15 cellular contexts compared by ENCODE assay signal in the genomic region with DNA sequence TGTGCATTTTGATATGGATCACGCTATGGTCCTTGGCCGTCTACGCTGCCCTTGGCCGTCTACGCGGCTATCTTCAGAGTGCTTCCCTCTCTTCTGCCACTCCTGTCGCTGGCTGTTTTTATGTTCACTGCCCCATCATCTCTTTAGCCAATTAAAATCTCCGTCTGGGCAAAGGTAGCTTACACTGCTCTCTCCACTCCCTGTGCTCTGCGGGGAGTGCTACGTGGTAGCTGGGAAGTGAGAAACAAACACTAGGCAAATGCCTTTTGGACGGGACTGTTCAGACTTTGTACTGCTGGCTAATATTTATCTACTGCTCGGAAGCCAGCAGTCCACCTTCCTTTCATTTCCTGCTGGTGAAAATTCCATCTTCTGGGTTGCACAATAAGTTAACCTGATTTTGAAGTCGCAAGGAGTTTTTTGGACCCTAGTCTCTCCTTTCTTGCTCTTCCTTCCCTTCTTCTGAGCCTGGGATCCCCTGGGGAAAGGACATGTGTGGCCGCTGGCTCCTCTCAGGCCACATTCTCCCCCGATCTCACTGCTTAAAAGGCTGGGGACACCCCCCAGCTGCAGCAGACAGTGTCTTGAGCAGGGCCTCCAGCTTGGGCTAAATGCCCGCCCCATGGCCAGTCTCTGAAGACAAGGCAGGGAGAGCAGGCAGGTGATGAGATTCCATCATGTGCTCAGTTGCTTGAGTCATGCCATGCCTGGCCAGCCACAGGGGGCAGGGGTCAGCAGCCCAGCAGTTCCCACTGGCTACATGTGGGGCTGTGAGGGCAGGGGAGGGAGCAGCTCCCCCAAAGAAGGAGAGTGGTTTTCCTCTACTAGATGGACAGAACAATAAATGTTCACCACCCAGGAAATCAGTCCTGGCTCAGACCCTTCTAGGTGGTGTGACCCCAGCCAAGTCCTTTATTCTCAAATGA. TPM values are rescaled to one million over a fixed set of nuclear protein-coding genes. Genes with fewer than 3 reads are reported as not detected.
A peak's percentile ranks its signal among the peaks of the same experiment; 100 is the strongest.
DNase-seq lines count a peak whose midpoint lies in the region; ATAC-seq, FAIRE-seq and TF ChIP-seq lines count a peak whose summit lies in the region.
"Had no signal": no experiment of that assay in that cellular context is flagged by ENCODE, and none has a peak within 500 bp of the region (broad histone marks: within the 10 kb centered on the region; RNA-seq: fewer than 3 reads in every experiment).

No MANE protein-coding gene starts in this region.

- no peaks in the 10 kb centered on the region for H3K36me3 ChIP-seq in small intestine (ENCODE audit: control insufficient read depth in 2 of 2, insufficient read depth in 2 of 2, low read length in 2 of 2)
- H3K36me3 ChIP-seq: adrenal gland had no signal

- no peaks in the 10 kb centered on the region for H3K27me3 ChIP-seq in small intestine (ENCODE audit: control insufficient read depth in 2 of 2, insufficient read depth in 2 of 2, low read length in 2 of 2)
- H3K27me3 ChIP-seq: adrenal gland had no signal

- DNase-seq in HK-2 (ENCODE audit: unreplicated experiment) (peak; percentile 79), astrocyte of the spinal cord (ENCODE audit: low read depth, low spot score) (peak; percentile 10), left colon (peak; percentile 62 to 85), small intestine (peak; percentile 99), NCI-H2107 treated with DMSO at 0.1 percent for 48 hours (lab: John Stamatoyannopoulos, UW; ENCODE audit: unreplicated experiment) (no peak)
- DNase-seq: adrenal gland; CD8-positive, alpha-beta T cell; Kasumi-1; NCI-H2171; stimulated activated CD4-positive, alpha-beta T cell treated with anti-CD3 and anti-CD28 coated beads, Interleukin-1b, Interleukin-23, amount 100 ng/mL, for 48 hours; stimulated activated naive CD4-positive, alpha-beta T cell treated with Interleukin-2 at 50 U/mL for 16 hours had no signal

- no peak for TF ChIP-seq CTCF in astrocyte of the spinal cord (IDR thresholded peaks at IDR 0.05; ENCODE audit: low read depth, low read length)

- in situ Hi-C loops in astrocyte of the spinal cord (cut with HindIII; ENCODE audit: low sequenced_read_pairs): no loop called here

- H3K9me3 ChIP-seq in small intestine (ENCODE audit: control insufficient read depth, low read depth): no peaks in the 10 kb centered on the region
- H3K9me3 ChIP-seq: adrenal gland had no signal

- WGBS in small intestine, 3 donors: 16 to 62% (median 36%) methylated on average over 16 of the region's 16 CpGs

- ATAC-seq in left colon (peak; percentile 99), HG03097 (IDR thresholded peaks at IDR 0.05; ENCODE audit: low FRiP score, unreplicated experiment) (no peak), GM18907 (IDR thresholded peaks at IDR 0.05; ENCODE audit: unreplicated experiment) (no peak), GM21390 (IDR thresholded peaks at IDR 0.05; ENCODE audit: unreplicated experiment) (no peak)
- ATAC-seq: CD8-positive, alpha-beta T cell had no signal

- H3K4me1 ChIP-seq in small intestine (ENCODE audit: control insufficient read depth in 2 of 2, insufficient read depth in 1 of 2, low read depth in 1 of 2, low read length in 1 of 2): peaks cover 2 to 5% of the 10 kb centered on the region in 2 donors
- H3K4me1 ChIP-seq: adrenal gland had no signal

- FAIRE-seq in small intestine (lab: Jason Lieb, UNC): no peak
- FAIRE-seq: endometrium had no signal

- peak overlapping the region; percentile 88 to 94 for H3K27ac ChIP-seq in small intestine (ENCODE audit: low read depth in 1 of 2, low read length in 1 of 2)
- H3K27ac ChIP-seq: adrenal gland had no signal

- intact Hi-C loops in left colon (cut with DNase I, micrococcal nuclease): no loop called here

- no peak overlapping the region for H3K4me3 ChIP-seq in astrocyte of the spinal cord (ENCODE audit: low read depth, low read length)
- H3K4me3 ChIP-seq in small intestine (ENCODE audit: low read depth in 1 of 2, low read length in 2 of 2): no peak overlapping the region
- H3K4me3 ChIP-seq: adrenal gland had no signal

RNA-seq across cellular contexts. Expression of a gene that starts 25.5 kb away (rescaled TPM):
- 10 to 100 TPM; 59.1 to 61.1 TPM for total RNA-seq in left colon
- polyA plus RNA-seq in small intestine: 10 to 100 TPM in 2 of 3 donors, 1 to 10 TPM in 1; 7.8 to 19.1 (median 11.2) TPM
